In genomic region chr13:113996081-113996911, GRCh38 we compare ENCODE assay signal across 15 cellular contexts.
"Had no signal": no experiment of that assay in that cellular context is flagged by ENCODE, and none has a peak within 500 bp of the region (broad histone marks: within the 10 kb centered on the region; RNA-seq: fewer than 3 reads in every experiment).

No MANE protein-coding gene starts in this region.

- H3K4me3 Mint-ChIP-seq: activated T-helper 1 cell treated with anti-CD3 and anti-CD28 coated beads, Interleukin-12 subunit alpha, Interleukin-12 subunit beta, Interleukin-2, Interleukin-4 antibody, amounts not matched to agents 30 ng/mL and 10 ng/mL and 1 ng/mL, durations not matched to agents 14 hours and 24 hours and 36 hours had no signal

- H3K27me3 ChIP-seq: adrenal gland, hepatocyte, thyroid gland, uterus had no signal

- ATAC-seq: naive thymus-derived CD8-positive, alpha-beta T cell had no signal

- DNase-seq: activated CD4-positive, alpha-beta T cell treated with anti-CD3 and anti-CD28 coated beads for 4 hours; activated naive CD4-positive, alpha-beta T cell; adrenal gland; caudate nucleus; cortex of kidney; effector CD8-positive, alpha-beta T cell; occipital lobe; stimulated activated CD4-positive, alpha-beta T cell treated with anti-CD3 and anti-CD28 coated beads, Interleukin-15, amount 100 ng/mL, for 24 hours; stimulated activated CD4-positive, alpha-beta T cell treated with anti-CD3 and anti-CD28 coated beads, Interleukin-4, amount 100 ng/mL, for 24 hours; uterus had no signal

- H3K27me3 Mint-ChIP-seq: naive thymus-derived CD8-positive, alpha-beta T cell had no signal

- H3K9me3 Mint-ChIP-seq: activated T-helper 1 cell treated with anti-CD3 and anti-CD28 coated beads, Interleukin-12 subunit alpha, Interleukin-12 subunit beta, Interleukin-2, Interleukin-4 antibody, amounts not matched to agents 30 ng/mL and 10 ng/mL and 1 ng/mL, durations not matched to agents 14 hours and 24 hours and 36 hours had no signal

- H3K27ac Mint-ChIP-seq: activated T-helper 1 cell treated with anti-CD3 and anti-CD28 coated beads, Interleukin-12 subunit alpha, Interleukin-12 subunit beta, Interleukin-2, Interleukin-4 antibody, amounts not matched to agents 30 ng/mL and 10 ng/mL and 1 ng/mL, durations not matched to agents 14 hours and 24 hours and 36 hours had no signal

- H3K36me3 ChIP-seq: uterus had no signal

- H3K4me1 ChIP-seq: adrenal gland, uterus had no signal

- H3K9me3 ChIP-seq: adrenal gland, thyroid gland, uterus had no signal

- H2AFZ ChIP-seq: hepatocyte had no signal

- H3K79me2 ChIP-seq: hepatocyte had no signal

- H3K4me2 ChIP-seq: hepatocyte had no signal

- H3K4me3 ChIP-seq: adrenal gland, hepatocyte, lung, thyroid gland, uterus had no signal

- H3K27ac ChIP-seq: adrenal gland, hepatocyte, thyroid gland, uterus had no signal
